In the genomic region with DNA sequence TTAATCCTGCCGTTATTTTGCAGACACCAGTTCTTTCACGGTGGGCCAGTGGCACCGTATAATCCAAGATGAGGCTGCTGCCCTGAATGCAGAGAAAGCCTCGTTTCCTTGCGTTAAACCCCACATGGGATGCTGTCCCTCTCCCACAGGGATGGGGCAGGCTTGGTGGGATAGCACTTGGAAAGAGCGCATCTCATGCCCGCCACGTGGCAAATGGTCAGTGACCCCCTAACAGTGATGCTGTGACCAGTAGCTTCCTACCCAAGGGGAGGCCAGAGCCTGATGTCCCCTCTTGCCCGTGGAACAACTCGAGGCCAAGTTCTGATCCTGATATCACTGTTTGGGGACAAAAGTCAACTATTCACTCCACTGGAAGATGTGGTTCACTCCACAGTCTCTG, we compare ENCODE assay signal across 26 cellular contexts.
"Had no signal": no experiment of that assay in that cellular context is flagged by ENCODE, and none has a peak within 500 bp of the region (broad histone marks: within the 10 kb centered on the region; RNA-seq: fewer than 3 reads in every experiment).

No MANE protein-coding gene starts in this region.

- H3K4me3 ChIP-seq: colonic mucosa, esophagus squamous epithelium, lower lobe of right lung, mucosa of descending colon, ovary, skin epidermis, thoracic aorta, tibial nerve, upper lobe of right lung, vagina had no signal

- H3K27me3 ChIP-seq: colonic mucosa, esophagus squamous epithelium, ovary, tibial nerve, upper lobe of right lung, vagina had no signal

- DNase-seq: colonic mucosa; effector CD8-positive, alpha-beta T cell; esophagus squamous epithelium; foreskin melanocyte; glutamatergic neuron; hypothalamus; immature natural killer cell; islet precursor cell; kidney glomerular epithelial cell; left ventricle myocardium superior; lower lobe of right lung; mucosa of descending colon; naive B cell; nucleus accumbens; retina; stimulated activated CD4-positive, alpha-beta T cell treated with anti-CD3 and anti-CD28 coated beads, Interleukin-15, amount 100 ng/mL, for 24 hours; stimulated activated CD4-positive, alpha-beta T cell treated with anti-CD3 and anti-CD28 coated beads, Interleukin-2, amount 100 ng/mL, for 48 hours; stimulated activated naive B cell treated with anti-CD40 and anti-IgM and Interleukin-4, amounts not matched to agents 10 μg/mL and 1 μg/mL and 100 μg/mL, for 72 hours had no signal

- H3K36me3 ChIP-seq: colonic mucosa, esophagus squamous epithelium, lower lobe of right lung, ovary, thoracic aorta, tibial nerve, upper lobe of right lung, vagina had no signal

- FAIRE-seq: endothelial cell of umbilical vein had no signal

- H3K27ac ChIP-seq: colonic mucosa, esophagus squamous epithelium, lower lobe of right lung, ovary, skin epidermis, thoracic aorta, upper lobe of right lung, vagina had no signal

- H3K9me3 ChIP-seq: colonic mucosa, esophagus squamous epithelium, lower lobe of right lung, mucosa of descending colon, ovary, thoracic aorta, tibial nerve, upper lobe of right lung, vagina had no signal

- ATAC-seq: left ventricle myocardium superior; lower lobe of right lung; mucosa of descending colon; natural killer cell treated with Interleukin-12 subunit alpha and Interleukin-12 subunit beta and Interleukin-15 and Interleukin-18, amount 100 ng/mL, for 72 hours; stimulated activated naive B cell treated with anti-CD40 and anti-IgM and Interleukin-4, amounts not matched to agents 10 μg/mL and 1 μg/mL and 100 μg/mL, for 72 hours; upper lobe of right lung had no signal

- H3K4me1 ChIP-seq: colonic mucosa had no signal
